Comparison of ENCODE assay signal across 7 cellular contexts in the genomic region with DNA sequence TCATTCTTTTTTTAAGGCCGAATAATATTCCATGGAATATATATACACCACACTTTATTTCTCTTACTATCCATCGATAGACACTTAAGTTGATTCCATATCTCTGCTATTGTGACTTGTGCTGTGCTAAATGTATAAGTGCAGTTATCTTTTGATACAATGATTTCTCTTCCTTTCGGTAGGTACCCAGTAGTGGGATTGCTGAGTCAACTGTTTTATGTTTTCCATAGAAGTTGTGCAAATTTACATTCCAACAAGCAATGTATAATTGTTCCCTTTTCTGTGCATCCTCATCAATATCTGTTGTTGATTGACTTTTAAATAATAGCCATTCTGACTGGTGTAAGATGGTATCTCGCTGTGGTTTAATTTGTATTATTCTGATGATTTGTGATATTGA.
"Had no signal": no experiment of that assay in that cellular context is flagged by ENCODE, and none has a peak within 500 bp of the region (broad histone marks: within the 10 kb centered on the region; RNA-seq: fewer than 3 reads in every experiment).

No MANE protein-coding gene starts in this region.

- H3K4me2 ChIP-seq: KMS-11 had no signal

- FAIRE-seq: HTR-8/SVneo had no signal

- DNase-seq: Karpas-422, Kasumi-1, KBM-7, KG1 had no signal

- H3K9ac ChIP-seq: KMS-11 had no signal

- H3K27ac ChIP-seq: HL-60, KMS-11 had no signal
